9 cellular contexts compared by ENCODE assay signal in the genomic region with DNA sequence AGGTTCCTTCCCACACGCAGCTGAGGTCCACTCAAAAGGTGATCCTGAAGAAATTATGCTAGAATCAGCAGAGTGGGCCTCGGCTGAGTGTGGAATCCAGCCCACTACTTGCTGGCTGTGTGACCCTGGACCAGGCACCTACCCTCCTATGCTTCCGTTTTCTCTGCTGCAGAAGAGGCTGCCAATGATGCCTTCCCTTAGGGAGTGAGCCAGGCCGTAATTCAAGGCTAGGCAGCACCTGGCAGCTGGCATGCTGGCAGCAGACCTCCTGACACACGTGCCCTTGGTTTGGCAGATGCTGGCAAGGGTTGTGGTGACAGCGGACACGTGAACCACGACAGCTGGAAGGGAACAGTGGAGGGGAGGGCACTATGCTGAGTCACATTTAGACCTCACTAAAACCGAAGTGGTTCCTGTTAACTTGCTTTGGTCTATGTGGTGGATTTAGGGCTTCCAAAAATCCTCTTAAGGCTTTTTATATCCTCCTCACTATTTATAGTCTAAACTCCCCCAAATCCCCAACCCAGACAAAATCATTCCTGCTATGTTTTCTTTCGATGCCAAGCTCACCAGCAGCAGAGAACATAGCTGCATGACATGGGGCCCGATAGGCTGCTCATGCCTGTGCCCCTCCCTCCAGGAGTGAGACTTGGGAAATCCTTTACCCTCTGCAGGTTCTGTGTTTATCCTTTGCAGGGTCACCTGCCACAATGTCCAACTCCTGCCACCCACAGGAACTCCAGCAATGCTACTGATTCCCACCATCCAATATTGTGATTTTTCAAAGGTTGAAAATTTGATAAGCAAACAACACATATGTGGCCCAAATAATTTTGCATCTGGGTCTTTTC. TPM values are rescaled to one million over a fixed set of nuclear protein-coding genes. Genes with fewer than 3 reads are reported as not detected.
DNase-seq lines count a peak whose midpoint lies in the region; ATAC-seq lines count a peak whose summit lies in the region.
"Had no signal": no experiment of that assay in that cellular context is flagged by ENCODE, and none has a peak within 500 bp of the region (broad histone marks: within the 10 kb centered on the region; RNA-seq: fewer than 3 reads in every experiment).

No MANE protein-coding gene starts in this region.

- H3K9me3 ChIP-seq in aorta (ENCODE audit: control insufficient read depth, low read length), result no peaks in the 10 kb centered on the region
- H3K9me3 ChIP-seq: neutrophil had no signal

- no peaks in the 10 kb centered on the region for H3K4me1 ChIP-seq in aorta (ENCODE audit: control insufficient read depth in 1 of 2, insufficient read depth in 2 of 2, low read length in 2 of 2)

- intact Hi-C loops in cardiac septum (cut with DNase I) (loop anchor here (5.0 to 10.0 kb wide), 2 partner anchors 82 to 135 kb away; no protein-coding TSS in a partner anchor), aorta (cut with DNase I) (no loop called here)

- H3K4me3 ChIP-seq in aorta (ENCODE audit: low read length in 2 of 2), result no peak overlapping the region

- ATAC-seq in GM18517 (IDR thresholded peaks at IDR 0.05; ENCODE audit: unreplicated experiment) (peak; percentile 71), HG02642 (IDR thresholded peaks at IDR 0.05; ENCODE audit: poor library complexity, unreplicated experiment) (peak; percentile 64), aorta (ENCODE audit: low FRiP score) (no peak), GM18519 (IDR thresholded peaks at IDR 0.05; ENCODE audit: low FRiP score, unreplicated experiment) (no peak)

- no peak overlapping the region for H3K27ac ChIP-seq in aorta (ENCODE audit: low read depth in 1 of 2, low read length in 2 of 2)
- H3K27ac ChIP-seq: neutrophil had no signal

- H3K36me3 ChIP-seq in aorta (ENCODE audit: control insufficient read depth in 1 of 2, insufficient read depth in 2 of 2, low read length in 1 of 2), result no peaks in the 10 kb centered on the region
- H3K36me3 ChIP-seq: neutrophil had no signal

- DNase-seq in NCI-H2171 treated with DMSO at 0.1 percent for 48 hours (lab: John Stamatoyannopoulos, UW) (peak; percentile 94), cardiac septum (ENCODE audit: low spot score) (peak; percentile 87), aorta (no peak), hepatic stellate cell (ENCODE audit: low spot score) (no peak), GOT3 (lab: John Stamatoyannopoulos, UW) (no peak)

- no peaks in the 10 kb centered on the region for H3K27me3 ChIP-seq in aorta (ENCODE audit: control insufficient read depth in 1 of 2, insufficient read depth in 2 of 2, low read length in 1 of 2)

- WGBS in aorta, 2 donors, result 10 to 11% methylated on average over 11 of the region's 11 CpGs

RNA-seq across cellular contexts. Expression of gene PCSK6, which starts 10.6 kb away (rescaled TPM):
- 10.6 TPM for total RNA-seq in cardiac septum
- total RNA-seq in aorta, result 10 to 100 TPM in 1 of 2 donors, 1 to 10 TPM in 1; 5.0 to 11.2 TPM
- polyA plus RNA-seq in aorta, result 1 to 10 TPM in 1 of 2 donors, not detected in 1; 1.6 TPM

Comparison
In these comparisons a context has a peak if more than half of its experiments do, and no peak if none do; other contexts are left out.
1. ATAC-seq: peak in GM18517 (single experiment) and HG02642 (single experiment); none in aorta (single experiment) and GM18519 (single experiment).
2. DNase-seq: peak in NCI-H2171 treated with DMSO at 0.1 percent for 48 hours (single experiment) and cardiac septum (single experiment); none in aorta (0 of 2), hepatic stellate cell (single experiment) and GOT3 (single experiment).